10 cellular contexts compared by ENCODE assay signal in the genomic region with DNA sequence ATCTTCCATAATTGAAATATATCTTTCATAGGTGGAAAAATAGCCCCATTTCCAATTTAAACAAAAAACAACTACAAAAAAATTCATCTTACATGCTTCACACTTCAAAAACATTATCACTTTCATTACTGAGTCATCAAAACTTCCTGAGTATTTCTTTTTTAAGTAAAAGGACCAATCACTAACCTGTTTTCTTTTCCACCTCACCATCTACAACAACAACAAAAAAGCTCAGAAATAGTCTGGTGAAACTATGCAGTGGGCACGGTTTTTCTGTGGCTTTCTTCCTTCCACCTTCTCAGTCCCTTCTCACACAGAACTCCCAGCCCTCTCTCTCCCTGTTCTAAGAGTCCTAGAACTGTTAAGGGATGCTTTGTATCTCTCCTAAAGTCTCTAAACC. TPM values are rescaled to one million over a fixed set of nuclear protein-coding genes. Genes with fewer than 3 reads are reported as not detected.
DNase-seq lines count a peak whose midpoint lies in the region; ATAC-seq and TF ChIP-seq lines count a peak whose summit lies in the region.
"Had no signal": no experiment of that assay in that cellular context is flagged by ENCODE, and none has a peak within 500 bp of the region (broad histone marks: within the 10 kb centered on the region; RNA-seq: fewer than 3 reads in every experiment).

No MANE protein-coding gene starts in this region.

- intact Hi-C loops in testis (cut with DNase I; ENCODE audit: low total_unique reads), result no loop called here

- ATAC-seq in GM18858 (IDR thresholded peaks at IDR 0.05; ENCODE audit: unreplicated experiment), result peak; percentile 99
- peak; percentile 82 for ATAC-seq in GM21526 (IDR thresholded peaks at IDR 0.05; ENCODE audit: low FRiP score, unreplicated experiment)
- peak; percentile 74 for ATAC-seq in HG03439 (IDR thresholded peaks at IDR 0.05; ENCODE audit: unreplicated experiment)

- H3K9me3 ChIP-seq in testis, result no peaks in the 10 kb centered on the region

- peak; percentile 28 for DNase-seq in dermis blood vessel endothelial cell
- no peak for DNase-seq in SIG-M5 treated with dmso at 0.1 percent for 504 hours (lab: John Stamatoyannopoulos, UW; ENCODE audit: unreplicated experiment)
- DNase-seq in NCI-H1417 (lab: John Stamatoyannopoulos, UW), result no peak
- no peak for DNase-seq in HCEC 1CT
- DNase-seq in testis, result no peak
- DNase-seq: activated CD4-positive, alpha-beta T cell treated with anti-CD3 and anti-CD28 coated beads for 1 hour; stimulated activated naive CD4-positive, alpha-beta T cell treated with Interleukin-2 at 50 U/mL for 16 hours had no signal

- H3K4me3 ChIP-seq in testis, result no peak overlapping the region

- no peaks in the 10 kb centered on the region for H3K4me1 ChIP-seq in testis

- H3K27ac ChIP-seq in testis, result no peak overlapping the region

- no peak for TF ChIP-seq CTCF in testis (IDR thresholded peaks at IDR 0.05)

- no peaks in the 10 kb centered on the region for H3K27me3 ChIP-seq in testis

- no peaks in the 10 kb centered on the region for H3K36me3 ChIP-seq in testis (ENCODE audit: low read depth, missing control alignments)

- no peak for TF ChIP-seq POLR2A in testis (IDR thresholded peaks at IDR 0.05)

- WGBS in testis, 2 donors, result 64 to 85% methylated on average over 1 of the region's 1 CpG

RNA-seq across cellular contexts. Expression of a gene that starts 20.3 kb away (rescaled TPM):
- total RNA-seq in dermis blood vessel endothelial cell (8.2 and 30.3 TPM in 2 replicates), testis (10 to 100 TPM; 83.5 to 99.6 TPM)
- polyA plus RNA-seq in testis (ENCODE audit: insufficient read depth, low read depth, low replicate concordance), result 39.3 TPM
